Comparison of ENCODE assay signal across 25 cellular contexts in genomic region chr5:15346738-15347137, GRCh38.
A peak's percentile ranks its signal among the peaks of the same experiment; 100 is the strongest.
DNase-seq lines count a peak whose midpoint lies in the region; ATAC-seq, FAIRE-seq and TF ChIP-seq lines count a peak whose summit lies in the region.
"Had no signal": no experiment of that assay in that cellular context is flagged by ENCODE, and none has a peak within 500 bp of the region (broad histone marks: within the 10 kb centered on the region; RNA-seq: fewer than 3 reads in every experiment).

No MANE protein-coding gene starts in this region.

- CTCF ChIA-PET in HepG2 (lab: Yijun Ruan, JAX; ENCODE audit: low intra/inter-chr PET ratio, low total read pairs) (no interaction called here), endothelial cell of umbilical vein (lab: Charles Lee) (no interaction called here)

- H3K27ac ChIP-seq in right lobe of liver = no peak overlapping the region
- H3K27ac ChIP-seq in HepG2 (ENCODE audit: extremely low read length, insufficient read depth, low read length) = no peak overlapping the region
- H3K27ac ChIP-seq in endothelial cell of umbilical vein (ENCODE audit: insufficient read depth, low read depth, low read length) = no peak overlapping the region
- H3K27ac ChIP-seq in right cardiac atrium (ENCODE audit: low read length) = no peak overlapping the region
- no peak overlapping the region for H3K27ac ChIP-seq in heart left ventricle
- H3K27ac ChIP-seq: 22Rv1; A549; BLaER1 treated with 17β-estradiol and CSF1 and Interleukin-3, amounts not matched to agents 10 nM and 100 nM had no signal

- dilution Hi-C loops in endothelial cell of umbilical vein (cut with MboI; ENCODE audit: extremely low pct_ligation_motif_present, low sequenced_read_pairs) = no loop called here

- BruUV-seq in HepG2 (replicated peaks; lab: Mats Ljungman, UMichigan) (no TSS peak), endothelial cell of umbilical vein (replicated peaks; lab: Mats Ljungman, UMichigan) (no TSS peak)

- no peaks in the 10 kb centered on the region for H3K9me1 ChIP-seq in endothelial cell of umbilical vein (replicated peaks; ENCODE audit: control insufficient read depth, extremely low read depth, insufficient read depth, low read length)

- no peak for TF ChIP-seq RAD21 in HepG2 (CRISPR knock-in tag; IDR thresholded peaks at IDR 0.05)

- TF ChIP-seq CTCF in right lobe of liver (IDR thresholded peaks at IDR 0.05) (no peak), HepG2 (CRISPR knock-in tag; IDR thresholded peaks at IDR 0.05) (no peak), endothelial cell of umbilical vein (IDR thresholded peaks at IDR 0.05; ENCODE audit: extremely low read depth in 1 of 2, insufficient read depth in 1 of 2, low read depth in 1 of 2, low read length in 2 of 2) (no peak), heart left ventricle (IDR thresholded peaks at IDR 0.05) (no peak)

- H3K9me3 ChIP-seq in right lobe of liver = no peaks in the 10 kb centered on the region
- H3K9me3 ChIP-seq in HepG2 (ENCODE audit: low read length) = no peaks in the 10 kb centered on the region
- no peaks in the 10 kb centered on the region for H3K9me3 ChIP-seq in endothelial cell of umbilical vein (replicated peaks; ENCODE audit: control insufficient read depth, insufficient read depth, low read length)
- peaks cover 1% of the 10 kb centered on the region for H3K9me3 ChIP-seq in right cardiac atrium (ENCODE audit: control insufficient read depth, low read length)
- no peaks in the 10 kb centered on the region for H3K9me3 ChIP-seq in heart left ventricle
- H3K9me3 ChIP-seq: A549 had no signal

- TF ChIP-seq POLR2A in right lobe of liver (IDR thresholded peaks at IDR 0.05) = no peak
- TF ChIP-seq POLR2A in HepG2 (IDR thresholded peaks at IDR 0.05; ENCODE audit: insufficient read depth in 1 of 2, low read depth in 2 of 2, low read length in 2 of 2) = no peak
- TF ChIP-seq POLR2A in endothelial cell of umbilical vein (IDR thresholded peaks at IDR 0.05; ENCODE audit: low read depth, low read length) = no peak
- no peak for TF ChIP-seq POLR2A in heart left ventricle (IDR thresholded peaks at IDR 0.05)

- H3K27me3 ChIP-seq in right lobe of liver (no peaks in the 10 kb centered on the region), HepG2 (ENCODE audit: control insufficient read depth in 1 of 2, insufficient read depth in 2 of 2, low read length in 2 of 2) (no peaks in the 10 kb centered on the region), endothelial cell of umbilical vein (ENCODE audit: control insufficient read depth in 2 of 2, insufficient read depth in 2 of 2, low read length in 2 of 2) (peaks cover 2 to 8% of the 10 kb centered on the region in 2 experiments), right cardiac atrium (ENCODE audit: control insufficient read depth, insufficient read depth) (no peaks in the 10 kb centered on the region), heart left ventricle (no peaks in the 10 kb centered on the region)
- H3K27me3 ChIP-seq: BLaER1 treated with 17β-estradiol and CSF1 and Interleukin-3, amounts not matched to agents 10 nM and 100 nM had no signal

- POLR2A ChIA-PET in HepG2 (lab: Yijun Ruan, JAX) = no interaction called here
- POLR2A ChIA-PET in endothelial cell of umbilical vein (lab: Charles Lee) = no interaction called here

- no peak overlapping the region for H3K4me2 ChIP-seq in HepG2 (ENCODE audit: low read depth, low read length)
- peak overlapping the region; percentile 20 for H3K4me2 ChIP-seq in endothelial cell of umbilical vein (ENCODE audit: insufficient read depth, low read length)
- H3K4me2 ChIP-seq: A549; BLaER1 treated with 17β-estradiol and CSF1 and Interleukin-3, amounts not matched to agents 10 nM and 100 nM had no signal

- no peaks in the 10 kb centered on the region for H3K36me3 ChIP-seq in right lobe of liver
- H3K36me3 ChIP-seq in HepG2 (replicated peaks in 1 of 2; ENCODE audit: control insufficient read depth in 1 of 2, insufficient read depth in 2 of 2, low read length in 2 of 2) = no peaks in the 10 kb centered on the region
- H3K36me3 ChIP-seq in endothelial cell of umbilical vein (ENCODE audit: control insufficient read depth in 2 of 2, extremely low read depth in 1 of 2, insufficient read depth in 2 of 2, low read length in 2 of 2) = no peaks in the 10 kb centered on the region
- H3K36me3 ChIP-seq in heart left ventricle = no peaks in the 10 kb centered on the region
- H3K36me3 ChIP-seq: BLaER1 treated with 17β-estradiol and CSF1 and Interleukin-3, amounts not matched to agents 10 nM and 100 nM had no signal

- TF ChIP-seq EP300 in HepG2 (IDR thresholded peaks at IDR 0.05; ENCODE audit: low read depth in 2 of 2, low read length in 2 of 2) (no peak), HepG2 (CRISPR knock-in tag; IDR thresholded peaks at IDR 0.05; ENCODE audit: borderline replicate concordance) (no peak)

- ATAC-seq in right lobe of liver = peak; percentile 48 to 83 (median 68)
- no peak for ATAC-seq in HepG2
- peak; percentile 17 for ATAC-seq in left lobe of liver
- no peak for ATAC-seq in right cardiac atrium
- no peak for ATAC-seq in Right ventricle myocardium inferior
- no peak for ATAC-seq in heart left ventricle
- ATAC-seq: A549, GM12878 had no signal

- WGBS in right lobe of liver (ENCODE audit: insufficient coverage, low coverage, low lambda C conversion rate, missing lambda C conversion rate) = 62% methylated on average over 5 of the region's 5 CpGs
- 53% methylated on average over 5 of the region's 5 CpGs for WGBS in HepG2 (ENCODE audit: low lambda C conversion rate)
- WGBS in right cardiac atrium = 65% methylated on average over 5 of the region's 5 CpGs
- WGBS in heart left ventricle, 4 donors = 67 to 73% (median 67%) methylated on average over 5 of the region's 5 CpGs

- H3K4me1 ChIP-seq in right lobe of liver (peaks cover 0 to 5% (median 2%) of the 10 kb centered on the region in 4 donors), HepG2 (ENCODE audit: insufficient read depth, low read length) (no peaks in the 10 kb centered on the region), endothelial cell of umbilical vein (ENCODE audit: control insufficient read depth, extremely low read depth, insufficient read depth, low read length) (peaks cover 11% of the 10 kb centered on the region), right cardiac atrium (ENCODE audit: control insufficient read depth, insufficient read depth, low read length) (no peaks in the 10 kb centered on the region), heart left ventricle (no peaks in the 10 kb centered on the region)
- H3K4me1 ChIP-seq: A549 had no signal

- H2AFZ ChIP-seq in HepG2 (ENCODE audit: low read length) (no peak overlapping the region), endothelial cell of umbilical vein (ENCODE audit: low read depth, low read length) (peak overlapping the region; percentile 6)

- intact Hi-C loops in right lobe of liver (cut with DNase I) = no loop called here
- intact Hi-C loops in HepG2 (cut with micrococcal nuclease; ENCODE audit: unreplicated experiment) = no loop called here
- intact Hi-C loops in endothelial cell of umbilical vein (cut with micrococcal nuclease) = no loop called here
- intact Hi-C loops in right cardiac atrium (cut with DNase I) = no loop called here
- intact Hi-C loops in Right ventricle myocardium inferior (cut with DNase I) = no loop called here
- intact Hi-C loops in heart left ventricle (cut with DNase I) = no loop called here

- in situ Hi-C loops in HepG2 (cut with HindIII; ENCODE audit: extremely low pct_ligation_motif_present, low pct_unique_long_range_greater_than_20kb) = no loop called here

- H3K79me2 ChIP-seq in HepG2 (ENCODE audit: insufficient read depth, low read length) (no peaks in the 10 kb centered on the region), endothelial cell of umbilical vein (ENCODE audit: control insufficient read depth, insufficient read depth, low read length) (no peaks in the 10 kb centered on the region)

- FAIRE-seq in HepG2 (lab: Jason Lieb, UNC) (no peak), endothelial cell of umbilical vein (lab: Jason Lieb, UNC) (peak; percentile 74)
- FAIRE-seq: A549, GM12878, GM12892, GM18507 had no signal

- H3K9ac ChIP-seq in HepG2 (ENCODE audit: insufficient read depth, low read depth, low read length) = no peak overlapping the region
- no peak overlapping the region for H3K9ac ChIP-seq in endothelial cell of umbilical vein (replicated peaks; ENCODE audit: extremely low read depth, insufficient read depth, low read length)
- H3K9ac ChIP-seq: BLaER1 treated with 17β-estradiol and CSF1 and Interleukin-3, amounts not matched to agents 10 nM and 100 nM had no signal

- H4K20me1 ChIP-seq in HepG2 (ENCODE audit: insufficient read depth, low read length) = no peaks in the 10 kb centered on the region
- H4K20me1 ChIP-seq in endothelial cell of umbilical vein (replicated peaks; ENCODE audit: control insufficient read depth, extremely low read depth, insufficient read depth, low read length) = no peaks in the 10 kb centered on the region
- H4K20me1 ChIP-seq: BLaER1 treated with 17β-estradiol and CSF1 and Interleukin-3, amounts not matched to agents 10 nM and 100 nM had no signal

- DNase-seq in right lobe of liver (no peak), HepG2 (ENCODE audit: low spot score) (no peak), endothelial cell of umbilical vein (ENCODE audit: low read depth, low spot score) (peak; percentile 58), left lobe of liver (ENCODE audit: low spot score) (no peak), right cardiac atrium (no peak), Right ventricle myocardium inferior (ENCODE audit: missing footprints) (no peak), heart left ventricle (no peak)
- DNase-seq: AML-193; CD4-positive, alpha-beta memory T cell; CD4-positive, CD25-positive, alpha-beta regulatory T cell; CD8-positive, alpha-beta memory T cell; COR-L47; DMS 273 treated with DMSO at 0.1 percent for 48 hours; DMS153; DMS53; DMS79; DND-41; EL; GDM1 had no signal

- H3K4me3 ChIP-seq in right lobe of liver (no peak overlapping the region), HepG2 (replicated peaks in 1 of 3; ENCODE audit: insufficient read depth in 1 of 3, low read depth in 2 of 3, low read length in 3 of 3) (no peak overlapping the region), endothelial cell of umbilical vein (replicated peaks in 1 of 3; ENCODE audit: insufficient read depth in 1 of 3, low read depth in 1 of 3, low read length in 3 of 3) (no peak overlapping the region), right cardiac atrium (ENCODE audit: low read length) (no peak overlapping the region), heart left ventricle (no peak overlapping the region)
- H3K4me3 ChIP-seq: A549; BLaER1 treated with 17β-estradiol and CSF1 and Interleukin-3, amounts not matched to agents 10 nM and 100 nM; GM12878 had no signal

TF ChIP-seq in HepG2, 621 proteins besides CTCF, POLR2A, EP300 and RAD21 (continues in another document):
- TF ChIP-seq PPARG (CRISPR knock-in tag; conservative IDR thresholded peaks at IDR 0.05) = no peak

TF ChIP-seq in endothelial cell of umbilical vein, 7 proteins besides CTCF, POLR2A, EP300 and RAD21 (continues in another document):
- TF ChIP-seq GATA2 (IDR thresholded peaks at IDR 0.05; ENCODE audit: insufficient read depth, insufficient read length, low read depth, low read length) = peak; percentile 60
- no peak for TF ChIP-seq MYC (IDR thresholded peaks at IDR 0.05; ENCODE audit: low read depth, low read length)
- no peak for TF ChIP-seq POLR2AphosphoS5 (IDR thresholded peaks at IDR 0.05; ENCODE audit: insufficient read depth, low read depth, low read length)
- no peak for TF ChIP-seq EZH2 (IDR thresholded peaks at IDR 0.05; ENCODE audit: borderline replicate concordance, low read depth, low read length, severe bottlenecking)

Comparison
In these comparisons a context has a peak if more than half of its experiments do, and no peak if none do; other contexts are left out.
1. ATAC-seq: peak in right lobe of liver (4 of 4) and left lobe of liver (single experiment); none in HepG2 (single experiment), right cardiac atrium (0 of 2), Right ventricle myocardium inferior (single experiment) and heart left ventricle (0 of 4).